In genomic region chr5:9218358-9218757, GRCh38 we compare ENCODE assay signal across 8 cellular contexts.
"Had no signal": no experiment of that assay in that cellular context is flagged by ENCODE, and none has a peak within 500 bp of the region (broad histone marks: within the 10 kb centered on the region; RNA-seq: fewer than 3 reads in every experiment).

No MANE protein-coding gene starts in this region.

- H2AFZ ChIP-seq: GM23338 had no signal

- H3K27ac ChIP-seq: HL-60 had no signal

- FAIRE-seq: H1, H54 had no signal

- ATAC-seq: GM23338 had no signal

- H3K4me3 ChIP-seq: GM23338 had no signal

- H3K4me2 ChIP-seq: GM23338 had no signal

- DNase-seq: H9, HCEC 1CT, Kasumi-1, KG1 had no signal
